Comparison of ENCODE assay signal across 8 cellular contexts in the genomic region with DNA sequence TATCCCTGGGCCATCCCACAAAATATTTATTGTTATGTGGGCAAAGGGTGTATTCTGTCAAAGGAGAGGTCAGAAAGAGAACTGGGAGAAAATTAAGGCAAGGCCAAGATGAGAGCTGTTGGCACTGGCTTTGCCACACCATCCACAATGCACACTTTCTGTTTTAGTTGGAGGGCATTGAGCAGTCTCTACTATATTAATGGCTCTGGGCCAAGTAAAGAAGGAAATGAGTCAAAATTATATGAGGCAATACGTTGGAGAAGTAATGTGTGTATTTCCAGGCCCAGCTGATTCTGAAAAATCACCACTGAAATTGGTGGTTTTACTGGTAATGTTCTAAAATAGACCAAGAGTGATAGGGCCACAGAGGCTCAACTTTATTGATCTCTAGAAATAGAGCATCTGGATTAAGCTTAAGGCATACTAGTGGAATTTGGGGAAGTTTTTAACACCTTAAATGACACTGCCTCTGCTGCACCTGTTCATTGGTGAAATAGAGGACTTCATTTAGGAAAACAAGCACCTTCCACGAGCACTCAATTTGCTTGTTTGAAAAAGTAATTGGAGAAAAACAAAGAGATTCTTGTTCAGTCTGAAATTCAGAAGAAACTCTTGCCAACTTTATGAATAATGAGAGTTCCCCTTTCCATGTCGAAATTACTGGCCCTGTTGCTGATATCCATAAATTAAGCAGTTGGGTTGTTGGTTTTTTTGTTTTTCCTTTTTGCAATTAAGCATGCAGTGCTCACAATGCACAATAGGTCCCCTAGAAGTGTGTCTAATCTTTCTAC.
A peak's percentile ranks its signal among the peaks of the same experiment; 100 is the strongest.
DNase-seq lines count a peak whose midpoint lies in the region; ATAC-seq and TF ChIP-seq lines count a peak whose summit lies in the region.

No MANE protein-coding gene starts in this region.

- no peaks in the 10 kb centered on the region for H3K36me3 Mint-ChIP-seq in activated CD4-positive, alpha-beta T cell treated with anti-CD3 and anti-CD28 coated beads, Interleukin-2, amount 10 ng/mL, durations not matched to agents 24 days and 14 days (ENCODE audit: low read depth)

- H3K27ac Mint-ChIP-seq in activated CD4-positive, alpha-beta T cell treated with anti-CD3 and anti-CD28 coated beads, Interleukin-2, amount 10 ng/mL, durations not matched to agents 24 days and 14 days = no peak overlapping the region

- H3K4me1 ChIP-seq in SJCRH30 (peaks cover 35% of the 10 kb centered on the region), lung (ENCODE audit: control insufficient read depth in 2 of 2, insufficient read depth in 2 of 2, low read length in 2 of 2) (peaks cover 0 to 13% of the 10 kb centered on the region in 2 donors)

- no peaks in the 10 kb centered on the region for H3K9me3 Mint-ChIP-seq in activated CD4-positive, alpha-beta T cell treated with anti-CD3 and anti-CD28 coated beads, Interleukin-2, amount 10 ng/mL, durations not matched to agents 24 days and 14 days

- peak; percentile 81 for ATAC-seq in GM18511 (IDR thresholded peaks at IDR 0.05; ENCODE audit: unreplicated experiment)
- ATAC-seq in HG03378 (IDR thresholded peaks at IDR 0.05; ENCODE audit: unreplicated experiment) = peak; percentile 85
- peak; percentile 67 for ATAC-seq in lung (ENCODE audit: insufficient read depth, low FRiP score)

- H3K27me3 ChIP-seq in SJCRH30 (no peaks in the 10 kb centered on the region), lung (ENCODE audit: control insufficient read depth, insufficient read depth) (no peaks in the 10 kb centered on the region)

- intact Hi-C loops in activated CD4-positive, alpha-beta T cell treated with anti-CD3 and anti-CD28 coated beads, Interleukin-2, amount 10 ng/mL, durations not matched to agents 24 days and 14 days (cut with micrococcal nuclease) = no loop called here

- H3K36me3 ChIP-seq in SJCRH30 = no peaks in the 10 kb centered on the region
- no peaks in the 10 kb centered on the region for H3K36me3 ChIP-seq in lung (ENCODE audit: control insufficient read depth in 2 of 2, insufficient read depth in 2 of 2, low read length in 2 of 2)

- DNase-seq in SJCRH30 = peak; percentile 9 to 72
- no peak for DNase-seq in lung (ENCODE audit: low spot score)
- DNase-seq in NCI-H1930 (lab: John Stamatoyannopoulos, UW) = no peak
- no peak for DNase-seq in putamen (ENCODE audit: low spot score)
- no peak for DNase-seq in activated CD4-positive, alpha-beta T cell treated with anti-CD3 and anti-CD28 coated beads for 1 hour
- DNase-seq in activated CD4-positive, alpha-beta T cell treated with anti-CD3 and anti-CD28 coated beads, Interleukin-2, amount 10 ng/mL, durations not matched to agents 24 days and 14 days = no peak

- no peak for TF ChIP-seq CTCF in lung (IDR thresholded peaks at IDR 0.05; ENCODE audit: control extremely low read depth, extremely low read depth)

- no peaks in the 10 kb centered on the region for H3K9me3 ChIP-seq in SJCRH30 (replicated peaks)
- peaks cover 0 to 2% of the 10 kb centered on the region in 2 donors for H3K9me3 ChIP-seq in lung (ENCODE audit: control insufficient read depth in 2 of 2, insufficient read depth in 1 of 2, low read length in 1 of 2)

- H3K4me3 ChIP-seq in SJCRH30 = no peak overlapping the region
- H3K4me3 ChIP-seq in lung = no peak overlapping the region

- WGBS in lung, 2 donors = 23 to 24% methylated on average over 3 of the region's 3 CpGs

- no peaks in the 10 kb centered on the region for H3K4me1 Mint-ChIP-seq in activated CD4-positive, alpha-beta T cell treated with anti-CD3 and anti-CD28 coated beads, Interleukin-2, amount 10 ng/mL, durations not matched to agents 24 days and 14 days

- no peak overlapping the region for H3K4me3 Mint-ChIP-seq in activated CD4-positive, alpha-beta T cell treated with anti-CD3 and anti-CD28 coated beads, Interleukin-2, amount 10 ng/mL, durations not matched to agents 24 days and 14 days

- H3K27me3 Mint-ChIP-seq in activated CD4-positive, alpha-beta T cell treated with anti-CD3 and anti-CD28 coated beads, Interleukin-2, amount 10 ng/mL, durations not matched to agents 24 days and 14 days = no peaks in the 10 kb centered on the region

- H3K27ac ChIP-seq in SJCRH30 (peak overlapping the region; percentile 77), lung (ENCODE audit: low read depth in 1 of 2, low read length in 1 of 2) (no peak overlapping the region)

Comparison
In these comparisons a context has a peak if more than half of its experiments do, and no peak if none do; other contexts are left out.
1. DNase-seq: peak in SJCRH30 (2 of 2); none in lung (single experiment), NCI-H1930 (0 of 2), putamen (single experiment), activated CD4-positive, alpha-beta T cell treated with anti-CD3 and anti-CD28 coated beads for 1 hour (single experiment) and activated CD4-positive, alpha-beta T cell treated with anti-CD3 and anti-CD28 coated beads, Interleukin-2, amount 10 ng/mL, durations not matched to agents 24 days and 14 days (single experiment).
2. Peak in every context shown above with its lines, with median percentiles within 50 percentile points of each other: ATAC-seq.